13 cellular contexts compared by ENCODE assay signal in genomic region chr7:3067606-3068005, GRCh38. TPM values are rescaled to one million over a fixed set of nuclear protein-coding genes. Genes with fewer than 3 reads are reported as not detected.
A peak's percentile ranks its signal among the peaks of the same experiment; 100 is the strongest.
DNase-seq lines count a peak whose midpoint lies in the region; ATAC-seq and TF ChIP-seq lines count a peak whose summit lies in the region.
"Had no signal": no experiment of that assay in that cellular context is flagged by ENCODE, and none has a peak within 500 bp of the region (broad histone marks: within the 10 kb centered on the region; RNA-seq: fewer than 3 reads in every experiment).

No MANE protein-coding gene starts in this region.

- CTCF ChIA-PET in CD4-positive, alpha-beta T cell (lab: Charles Lee) = no interaction called here

- DNase-seq in CD4-positive, alpha-beta T cell = no peak
- DNase-seq in trophoblast cell (no peak), COLO668 (lab: John Stamatoyannopoulos, UW; ENCODE audit: unreplicated experiment) (no peak), ecto neural progenitor cell (ENCODE audit: low spot score) (no peak), WERI-Rb-1 (no peak)
- DNase-seq: hypothalamus, NCI-H146 had no signal

- no peak overlapping the region for H2BK5ac ChIP-seq in trophoblast cell (ENCODE audit: low read depth, low read length, poor library complexity)

- H3K36me3 ChIP-seq in trophoblast cell (ENCODE audit: control insufficient read depth in 1 of 2, insufficient read depth in 2 of 2, low read length in 2 of 2) = no peaks in the 10 kb centered on the region
- H3K36me3 ChIP-seq in WERI-Rb-1 = no peaks in the 10 kb centered on the region
- H3K36me3 ChIP-seq: right atrium auricular region had no signal

- no peak overlapping the region for H4K8ac ChIP-seq in trophoblast cell (ENCODE audit: low read depth, low read length)

- no peak for TF ChIP-seq CTCF in CD4-positive, alpha-beta T cell (IDR thresholded peaks at IDR 0.05)
- no peak for TF ChIP-seq CTCF in WERI-Rb-1 (IDR thresholded peaks at IDR 0.05; ENCODE audit: low read depth, low read length)

- H3K4me1 Mint-ChIP-seq in CD4-positive, alpha-beta T cell (ENCODE audit: low read depth) = peaks cover 90% of the 10 kb centered on the region
- peaks cover 74% of the 10 kb centered on the region for H3K4me1 Mint-ChIP-seq in activated T-helper 17 cell treated with anti-CD3 and anti-CD28 coated beads, Interleukin-2, amount 50 U/mL, for 72 hours

- H3K4me3 Mint-ChIP-seq in CD4-positive, alpha-beta T cell = peak overlapping the region; percentile 21
- H3K4me3 Mint-ChIP-seq in activated T-helper 17 cell treated with anti-CD3 and anti-CD28 coated beads, Interleukin-2, amount 50 U/mL, for 72 hours = peak overlapping the region; percentile 68

- H4K91ac ChIP-seq in trophoblast cell (ENCODE audit: low read depth, low read length) = no peak overlapping the region

- no CpG with 5 or more reads among the region's 2 CpGs for WGBS in trophoblast cell (ENCODE audit: extremely low coverage, insufficient coverage, insufficient read length)

- no peak overlapping the region for H3K4me3 ChIP-seq in trophoblast cell (ENCODE audit: low read depth, low read length)
- H3K4me3 ChIP-seq in WERI-Rb-1 (ENCODE audit: low read depth, low read length) = no peak overlapping the region
- H3K4me3 ChIP-seq: right atrium auricular region had no signal

- no peak overlapping the region for H2AFZ ChIP-seq in trophoblast cell (ENCODE audit: insufficient read depth, low read length, poor library complexity)

- H3K23ac ChIP-seq in trophoblast cell (ENCODE audit: low read length) = peak overlapping the region; percentile 67

- H3K27me3 ChIP-seq in CD4-positive, alpha-beta T cell (ENCODE audit: control insufficient read depth, insufficient read depth, low read length) = no peaks in the 10 kb centered on the region
- no peaks in the 10 kb centered on the region for H3K27me3 ChIP-seq in trophoblast cell (ENCODE audit: insufficient read depth, low read length)
- no peaks in the 10 kb centered on the region for H3K27me3 ChIP-seq in WERI-Rb-1 (ENCODE audit: insufficient read depth, low read depth, severe bottlenecking)
- H3K27me3 ChIP-seq: right atrium auricular region had no signal

- no peaks in the 10 kb centered on the region for H3K27me3 Mint-ChIP-seq in CD4-positive, alpha-beta T cell
- H3K27me3 Mint-ChIP-seq in activated T-helper 17 cell treated with anti-CD3 and anti-CD28 coated beads, Interleukin-2, amount 50 U/mL, for 72 hours = no peaks in the 10 kb centered on the region

- H3K79me2 ChIP-seq in trophoblast cell (ENCODE audit: control insufficient read depth, insufficient read depth, low read length, poor library complexity) = no peaks in the 10 kb centered on the region

- peak overlapping the region; percentile 86 for H3K27ac Mint-ChIP-seq in CD4-positive, alpha-beta T cell
- H3K27ac Mint-ChIP-seq in activated T-helper 17 cell treated with anti-CD3 and anti-CD28 coated beads, Interleukin-2, amount 50 U/mL, for 72 hours = peak overlapping the region; percentile 69

- no peaks in the 10 kb centered on the region for H3K4me1 ChIP-seq in trophoblast cell (ENCODE audit: control insufficient read depth in 1 of 2, insufficient read depth in 2 of 2, low read length in 2 of 2)
- H3K4me1 ChIP-seq: right atrium auricular region had no signal

- no peak for ATAC-seq in CD4-positive, alpha-beta T cell (ENCODE audit: poor library complexity)
- peak; percentile 13 for ATAC-seq in GM18868 (IDR thresholded peaks at IDR 0.05; ENCODE audit: unreplicated experiment)
- peak; percentile 13 for ATAC-seq in activated T-helper 17 cell treated with anti-CD3 and anti-CD28 coated beads, Interleukin-2, amount 50 U/mL, for 72 hours (replicated peaks)
- ATAC-seq: Panc1 had no signal

- H2AK5ac ChIP-seq in trophoblast cell (ENCODE audit: low read length) = no peak overlapping the region

- H3K4me2 ChIP-seq in trophoblast cell (ENCODE audit: low read length) = no peak overlapping the region

- H4K12ac ChIP-seq in trophoblast cell (ENCODE audit: low read depth, low read length) = no peak overlapping the region

- H3K14ac ChIP-seq in trophoblast cell (ENCODE audit: low read length) = no peak overlapping the region

- no peak overlapping the region for H3K18ac ChIP-seq in trophoblast cell (ENCODE audit: low read length)

- H3K36me3 Mint-ChIP-seq in CD4-positive, alpha-beta T cell (ENCODE audit: low read depth) = no peaks in the 10 kb centered on the region
- no peaks in the 10 kb centered on the region for H3K36me3 Mint-ChIP-seq in activated T-helper 17 cell treated with anti-CD3 and anti-CD28 coated beads, Interleukin-2, amount 50 U/mL, for 72 hours (ENCODE audit: low read depth)

- no peak overlapping the region for H3K27ac ChIP-seq in CD4-positive, alpha-beta T cell (ENCODE audit: low read depth, low read length)
- H3K27ac ChIP-seq in trophoblast cell (ENCODE audit: low read depth, low read length) = no peak overlapping the region
- no peak overlapping the region for H3K27ac ChIP-seq in WERI-Rb-1
- H3K27ac ChIP-seq: right atrium auricular region had no signal

- no peaks in the 10 kb centered on the region for H3K9me3 Mint-ChIP-seq in CD4-positive, alpha-beta T cell
- peaks cover 17% of the 10 kb centered on the region for H3K9me3 Mint-ChIP-seq in activated T-helper 17 cell treated with anti-CD3 and anti-CD28 coated beads, Interleukin-2, amount 50 U/mL, for 72 hours

- H3K9me3 ChIP-seq in CD4-positive, alpha-beta T cell (ENCODE audit: control insufficient read depth, low read length) = no peaks in the 10 kb centered on the region
- H3K9me3 ChIP-seq in trophoblast cell (ENCODE audit: insufficient read depth, low read depth, low read length) (no peaks in the 10 kb centered on the region), WERI-Rb-1 (ENCODE audit: severe bottlenecking) (peaks cover 9% of the 10 kb centered on the region)
- H3K9me3 ChIP-seq: right atrium auricular region had no signal

- intact Hi-C loops in CD4-positive, alpha-beta T cell (cut with DNase I, micrococcal nuclease) = loop anchor here in 1 of 2 experiments (2.0 kb wide), 1 partner anchor 19 kb away; no protein-coding TSS in a partner anchor

- no peak overlapping the region for H3K4ac ChIP-seq in trophoblast cell (ENCODE audit: low read depth, low read length)

- POLR2A ChIA-PET in CD4-positive, alpha-beta T cell (lab: Charles Lee) = interaction anchor here (1.6 kb wide), 1 partner anchor 25 kb away, joined by 8 read pairs; no protein-coding TSS in a partner anchor

- H2BK12ac ChIP-seq in trophoblast cell (ENCODE audit: low read length) = no peak overlapping the region

- no peak overlapping the region for H2BK120ac ChIP-seq in trophoblast cell (ENCODE audit: insufficient read depth, low read length, poor library complexity)

- H3K79me1 ChIP-seq in trophoblast cell (ENCODE audit: low read length) = no peaks in the 10 kb centered on the region

- no peak overlapping the region for H3K9ac ChIP-seq in trophoblast cell (ENCODE audit: low read length)

RNA-seq across cellular contexts. Expression of gene CARD11, which starts 23.9 kb away (rescaled TPM):
- 100 to 1,000 TPM; 118 to 122 TPM for total RNA-seq in CD4-positive, alpha-beta T cell
- total RNA-seq in activated T-helper 17 cell treated with anti-CD3 and anti-CD28 coated beads, Interleukin-2, amount 50 U/mL, for 72 hours = 100 to 1,000 TPM in 1 of 2 donors, 10 to 100 TPM in 1; 98.7 to 112 TPM
- 2.4 and 2.7 TPM in 2 replicates for polyA plus RNA-seq in trophoblast cell (2013)
- total RNA-seq: fibroblast of villous mesenchyme, SK-MEL-5 had no signal
